In the genomic region with DNA sequence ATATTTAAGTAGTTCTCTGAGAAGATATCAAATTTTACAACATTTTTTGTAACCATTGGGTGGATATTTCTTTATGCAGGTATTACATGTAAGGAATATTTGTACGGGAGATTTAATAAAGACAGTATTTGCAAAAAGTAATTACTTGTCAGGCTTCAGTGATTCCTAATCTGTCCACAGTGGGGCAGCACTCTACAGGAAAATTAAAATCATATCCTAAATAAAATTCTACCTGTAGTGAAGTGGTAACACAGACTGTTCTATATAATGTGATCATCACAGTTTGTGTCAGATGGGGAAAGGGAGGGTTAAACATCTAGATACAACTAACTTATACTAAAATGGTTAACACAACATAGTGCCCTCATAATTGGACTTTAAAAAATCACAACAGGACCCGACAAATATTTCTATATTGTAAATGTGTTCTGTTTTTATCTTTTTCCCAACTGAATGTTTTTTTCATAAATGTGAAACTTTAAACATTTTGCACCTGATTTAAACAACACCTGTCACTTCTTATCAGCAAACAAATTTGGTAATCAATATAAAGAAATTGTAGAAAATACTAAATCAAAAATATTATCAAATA, we compare ENCODE assay signal across 8 cellular contexts.
DNase-seq lines count a peak whose midpoint lies in the region; ATAC-seq and TF ChIP-seq lines count a peak whose summit lies in the region.

No MANE protein-coding gene starts in this region.

- no peak overlapping the region for H3K27ac Mint-ChIP-seq in activated CD4-positive, alpha-beta T cell treated with anti-CD3 and anti-CD28 coated beads, Interleukin-2, amount 10 ng/mL, durations not matched to agents 24 days and 14 days

- no peak overlapping the region for H3K4me3 Mint-ChIP-seq in activated CD4-positive, alpha-beta T cell treated with anti-CD3 and anti-CD28 coated beads, Interleukin-2, amount 10 ng/mL, durations not matched to agents 24 days and 14 days

- intact Hi-C loops in activated CD4-positive, alpha-beta T cell treated with anti-CD3 and anti-CD28 coated beads, Interleukin-2, amount 10 ng/mL, durations not matched to agents 24 days and 14 days (cut with micrococcal nuclease) = loop anchor here (2.0 to 5.0 kb wide), 3 partner anchors 435 to 1626 kb away; no protein-coding TSS in a partner anchor
- intact Hi-C loops in prostate gland (cut with DNase I) = no loop called here

- H3K4me1 Mint-ChIP-seq in activated CD4-positive, alpha-beta T cell treated with anti-CD3 and anti-CD28 coated beads, Interleukin-2, amount 10 ng/mL, durations not matched to agents 24 days and 14 days = no peaks in the 10 kb centered on the region

- TF ChIP-seq CTCF in fibroblast of the aortic adventitia (IDR thresholded peaks at IDR 0.05; ENCODE audit: insufficient read depth, low read length) (peak; percentile 61), prostate gland (IDR thresholded peaks at IDR 0.05) (peak in 3 of 4 experiments; percentile 51 to 79 (median 68))

- 45% methylated on average over 2 of the region's 2 CpGs for WGBS in prostate gland

- peak; percentile 73 for ATAC-seq in GM21529 (IDR thresholded peaks at IDR 0.05; ENCODE audit: unreplicated experiment)
- no peak for ATAC-seq in GM21447 (IDR thresholded peaks at IDR 0.05; ENCODE audit: unreplicated experiment)
- ATAC-seq in GM21576 (IDR thresholded peaks at IDR 0.05; ENCODE audit: unreplicated experiment) = no peak

- H3K27me3 ChIP-seq in prostate gland (replicated peaks; ENCODE audit: insufficient read depth) = no peaks in the 10 kb centered on the region

- H3K36me3 ChIP-seq in prostate gland = no peaks in the 10 kb centered on the region

- no peaks in the 10 kb centered on the region for H3K9me3 Mint-ChIP-seq in activated CD4-positive, alpha-beta T cell treated with anti-CD3 and anti-CD28 coated beads, Interleukin-2, amount 10 ng/mL, durations not matched to agents 24 days and 14 days

- DNase-seq in DMS53 treated with DMSO at 0.1 percent for 48 hours (lab: John Stamatoyannopoulos, UW; ENCODE audit: unreplicated experiment) (peak; percentile 54), NCI-H187 (lab: John Stamatoyannopoulos, UW) (peak; percentile 3 to 19), fibroblast of the aortic adventitia (ENCODE audit: low read depth) (peak; percentile 54), prostate gland (ENCODE audit: low spot score) (peak; percentile 35)
- DNase-seq in activated CD4-positive, alpha-beta T cell treated with anti-CD3 and anti-CD28 coated beads, Interleukin-2, amount 10 ng/mL, durations not matched to agents 24 days and 14 days = peak; percentile 72

- TF ChIP-seq POLR2A in prostate gland (IDR thresholded peaks at IDR 0.05) = no peak

- H3K4me1 ChIP-seq in prostate gland (replicated peaks) = no peaks in the 10 kb centered on the region

- H3K36me3 Mint-ChIP-seq in activated CD4-positive, alpha-beta T cell treated with anti-CD3 and anti-CD28 coated beads, Interleukin-2, amount 10 ng/mL, durations not matched to agents 24 days and 14 days (ENCODE audit: low read depth) = no peaks in the 10 kb centered on the region

- H3K9me3 ChIP-seq in prostate gland = no peaks in the 10 kb centered on the region

- no peak overlapping the region for H3K4me3 ChIP-seq in fibroblast of the aortic adventitia (ENCODE audit: low read depth, low read length)
- no peak overlapping the region for H3K4me3 ChIP-seq in prostate gland

- no peak overlapping the region for H3K27ac ChIP-seq in prostate gland

- no peaks in the 10 kb centered on the region for H3K27me3 Mint-ChIP-seq in activated CD4-positive, alpha-beta T cell treated with anti-CD3 and anti-CD28 coated beads, Interleukin-2, amount 10 ng/mL, durations not matched to agents 24 days and 14 days

Comparison
In these comparisons a context has a peak if more than half of its experiments do, and no peak if none do; other contexts are left out.
1. DNase-seq: peak in every context shown above with its lines; median percentile 72 in activated CD4-positive, alpha-beta T cell treated with anti-CD3 and anti-CD28 coated beads, Interleukin-2, amount 10 ng/mL, durations not matched to agents 24 days and 14 days; 54 in DMS53 treated with DMSO at 0.1 percent for 48 hours; 54 in fibroblast of the aortic adventitia; 35 in prostate gland; 11 in NCI-H187.